ENCODE assay signal across 10 cellular contexts in the genomic region with DNA sequence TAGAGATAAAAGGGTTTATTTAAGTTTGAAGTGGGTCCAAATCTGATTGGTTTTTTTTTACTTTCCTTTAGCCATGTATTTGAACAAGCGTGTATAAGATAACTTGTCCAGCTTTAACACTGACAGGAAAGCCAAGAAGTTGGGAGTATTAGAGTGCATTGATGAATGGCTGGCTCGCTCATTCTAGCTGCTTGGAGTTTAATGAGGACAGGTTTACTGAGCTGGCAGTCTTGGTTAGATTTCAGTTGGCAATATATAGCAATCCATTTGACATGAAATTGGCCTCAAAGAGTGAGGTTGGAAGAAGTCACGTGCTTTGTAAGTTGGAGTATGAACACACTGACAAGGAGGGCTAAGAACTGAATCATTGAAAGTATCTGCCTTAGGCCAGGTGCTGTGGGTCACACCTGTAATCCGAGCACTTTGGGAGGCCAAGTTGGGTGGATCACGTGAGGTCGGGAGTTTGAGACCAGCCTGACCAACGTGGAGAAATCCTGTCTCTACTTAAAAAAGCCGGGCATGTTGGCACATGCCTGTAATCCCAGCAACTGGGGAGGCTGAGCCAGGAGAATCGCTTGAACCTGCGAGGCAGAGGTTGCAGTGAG. TPM values are rescaled to one million over a fixed set of nuclear protein-coding genes. Genes with fewer than 3 reads are reported as not detected.
DNase-seq lines count a peak whose midpoint lies in the region; ATAC-seq and TF ChIP-seq lines count a peak whose summit lies in the region.
"Had no signal": no experiment of that assay in that cellular context is flagged by ENCODE, and none has a peak within 500 bp of the region (broad histone marks: within the 10 kb centered on the region; RNA-seq: fewer than 3 reads in every experiment).

No MANE protein-coding gene starts in this region.

- peaks cover 90% of the 10 kb centered on the region for H3K36me3 Mint-ChIP-seq in stimulated activated naive CD8-positive, alpha-beta T cell treated with anti-CD3 and anti-CD28 coated beads, Interleukin-15, Interleukin-2, amounts not matched to agents 100 ng/mL and 50 ng/mL, for 24 hours (ENCODE audit: low read depth)

- peaks cover 7 to 56% of the 10 kb centered on the region in 2 donors for H3K4me1 ChIP-seq in ascending aorta

- H3K27ac ChIP-seq in ascending aorta, result peak overlapping the region; percentile 42 to 58

- no peak for DNase-seq in stimulated activated naive CD8-positive, alpha-beta T cell treated with anti-CD3 and anti-CD28 coated beads, Interleukin-15, Interleukin-2, amounts not matched to agents 100 U/mL and 50 U/mL, for 24 hours
- DNase-seq in ascending aorta (ENCODE audit: low spot score in 2 of 2) (peak in 1 of 2 donors; percentile 43), mesenteric fat pad (ENCODE audit: low spot score) (peak; percentile 43), NCI-H524 (lab: John Stamatoyannopoulos, UW) (no peak), NCI-H345 treated with DMSO at 0.1 percent for 48 hours (lab: John Stamatoyannopoulos, UW; ENCODE audit: unreplicated experiment) (no peak)
- DNase-seq: heart right ventricle, T-helper 9 cell had no signal

- H3K27me3 ChIP-seq in ascending aorta, result no peaks in the 10 kb centered on the region
- H3K27me3 ChIP-seq: heart right ventricle had no signal

- no peak overlapping the region for H3K4me3 Mint-ChIP-seq in stimulated activated naive CD8-positive, alpha-beta T cell treated with anti-CD3 and anti-CD28 coated beads, Interleukin-15, Interleukin-2, amounts not matched to agents 100 ng/mL and 50 ng/mL, for 24 hours

- peak overlapping the region; percentile 57 for H3K27ac Mint-ChIP-seq in stimulated activated naive CD8-positive, alpha-beta T cell treated with anti-CD3 and anti-CD28 coated beads, Interleukin-15, Interleukin-2, amounts not matched to agents 100 ng/mL and 50 ng/mL, for 24 hours

- no peak overlapping the region for H3K4me3 ChIP-seq in ascending aorta
- H3K4me3 ChIP-seq: heart right ventricle had no signal

- H3K9me3 Mint-ChIP-seq in stimulated activated naive CD8-positive, alpha-beta T cell treated with anti-CD3 and anti-CD28 coated beads, Interleukin-15, Interleukin-2, amounts not matched to agents 100 ng/mL and 50 ng/mL, for 24 hours, result no peaks in the 10 kb centered on the region

- no peaks in the 10 kb centered on the region for H3K9me3 ChIP-seq in ascending aorta
- H3K9me3 ChIP-seq: heart right ventricle had no signal

- peaks cover 51% of the 10 kb centered on the region for H3K4me1 Mint-ChIP-seq in stimulated activated naive CD8-positive, alpha-beta T cell treated with anti-CD3 and anti-CD28 coated beads, Interleukin-15, Interleukin-2, amounts not matched to agents 100 ng/mL and 50 ng/mL, for 24 hours (ENCODE audit: low read depth)

- no peaks in the 10 kb centered on the region for H3K27me3 Mint-ChIP-seq in stimulated activated naive CD8-positive, alpha-beta T cell treated with anti-CD3 and anti-CD28 coated beads, Interleukin-15, Interleukin-2, amounts not matched to agents 100 ng/mL and 50 ng/mL, for 24 hours

- intact Hi-C loops in ascending aorta (cut with DNase I), result no loop called here

- no peak for TF ChIP-seq CTCF in ascending aorta (IDR thresholded peaks at IDR 0.05)

- ATAC-seq in stimulated activated naive CD8-positive, alpha-beta T cell treated with anti-CD3 and anti-CD28 coated beads, Interleukin-15, Interleukin-2, amounts not matched to agents 100 U/mL and 50 U/mL, for 24 hours, result no peak
- ATAC-seq in GM19328 (IDR thresholded peaks at IDR 0.05; ENCODE audit: unreplicated experiment) (no peak), GM21526 (IDR thresholded peaks at IDR 0.05; ENCODE audit: low FRiP score, unreplicated experiment) (no peak)

- H3K36me3 ChIP-seq in ascending aorta, result peaks cover 53 to 94% of the 10 kb centered on the region in 2 donors

RNA-seq across cellular contexts. Expression of a gene that starts 13.7 kb away (rescaled TPM):
- total RNA-seq in ascending aorta (94.7 TPM), mesenteric fat pad (214 TPM)
